Comparison of ENCODE assay signal across 14 cellular contexts in the genomic region with DNA sequence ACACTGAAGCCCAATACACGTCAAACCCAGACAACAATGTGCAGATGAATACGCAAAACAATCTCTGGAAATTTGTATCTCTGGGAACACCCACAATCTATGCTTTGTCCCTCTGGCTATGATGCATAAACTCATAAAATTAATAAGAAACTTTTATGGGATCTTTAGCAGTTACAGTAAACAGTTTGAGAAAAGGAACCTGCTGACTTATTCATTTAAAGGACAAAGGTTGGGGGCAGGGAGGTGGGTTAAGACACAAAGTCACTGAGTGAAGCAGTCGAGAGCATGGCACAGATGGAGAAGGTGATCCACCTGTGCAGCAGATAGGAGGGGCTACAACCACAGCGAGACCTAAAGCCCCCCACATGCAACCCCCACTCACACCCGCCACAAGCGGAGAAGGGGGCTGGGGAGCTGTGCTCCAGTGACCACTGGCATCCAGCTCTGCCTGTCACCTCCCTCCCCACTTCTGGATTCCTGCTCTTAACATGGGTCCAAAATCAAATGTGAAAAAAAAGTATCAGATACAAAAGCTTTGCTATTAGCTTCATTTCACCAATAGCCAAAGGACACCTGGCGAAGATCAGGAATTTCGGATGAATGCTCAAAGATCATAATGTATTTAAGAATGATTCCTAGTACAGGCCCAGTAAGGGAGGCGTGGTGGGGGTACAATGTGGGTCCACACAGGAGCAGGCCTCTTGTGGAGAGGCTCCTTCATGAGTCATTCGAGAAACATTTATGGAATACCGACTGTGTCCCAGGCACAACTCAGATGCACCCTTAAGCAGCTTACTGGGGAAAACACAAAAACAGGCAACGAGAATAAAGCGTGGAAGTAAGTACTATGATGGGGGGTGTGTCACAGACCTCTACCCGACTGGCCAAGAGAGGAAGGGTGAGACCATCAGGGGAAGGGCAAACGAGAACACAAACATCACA. TPM values are rescaled to one million over a fixed set of nuclear protein-coding genes. Genes with fewer than 3 reads are reported as not detected.
DNase-seq lines count a peak whose midpoint lies in the region; ATAC-seq, FAIRE-seq and TF ChIP-seq lines count a peak whose summit lies in the region.
"Had no signal": no experiment of that assay in that cellular context is flagged by ENCODE, and none has a peak within 500 bp of the region (broad histone marks: within the 10 kb centered on the region; RNA-seq: fewer than 3 reads in every experiment).

No MANE protein-coding gene starts in this region.

- intact Hi-C loops in Right ventricle myocardium superior (cut with DNase I) = no loop called here

- H3K4me3 Mint-ChIP-seq in WTC11 = no peak overlapping the region
- H3K4me3 Mint-ChIP-seq: activated CD8-positive, alpha-beta memory T cell treated with anti-CD3 and anti-CD28 coated beads, Interleukin-2, amount 10 ng/mL, durations not matched to agents 7 days and 5 days had no signal

- H3K27ac ChIP-seq in cardiac muscle cell = peak overlapping the region; percentile 77
- H3K27ac ChIP-seq in iPS-20b (ENCODE audit: low read length) = no peak overlapping the region
- H3K27ac ChIP-seq: adrenal gland, pancreas had no signal

- H3K27me3 ChIP-seq in cardiac muscle cell (no peaks in the 10 kb centered on the region), iPS-20b (ENCODE audit: insufficient read depth, low read length) (no peaks in the 10 kb centered on the region)
- H3K27me3 ChIP-seq: adrenal gland, pancreas had no signal

- H3K27ac Mint-ChIP-seq in WTC11 = peak overlapping the region; percentile 86
- H3K27ac Mint-ChIP-seq: activated CD8-positive, alpha-beta memory T cell treated with anti-CD3 and anti-CD28 coated beads, Interleukin-2, amount 10 ng/mL, durations not matched to agents 7 days and 5 days had no signal

- DNase-seq in cardiac muscle cell (ENCODE audit: low read depth in 1 of 2, low spot score in 1 of 2) (peak in 1 of 2 donors; percentile 49), Right ventricle myocardium superior (no peak), WTC11 (ENCODE audit: low spot score) (no peak), urothelium cell line (ENCODE audit: low spot score) (peak; percentile 75), inferior parietal cortex (ENCODE audit: extremely low spot score) (no peak), NCI-H128 (lab: John Stamatoyannopoulos, UW; ENCODE audit: unreplicated experiment) (no peak)
- DNase-seq: activated CD8-positive, alpha-beta memory T cell treated with anti-CD3 and anti-CD28 coated beads, Interleukin-2, amount 10 ng/mL, durations not matched to agents 7 days and 5 days; DND-41; KG1; pancreas had no signal

- H3K27me3 Mint-ChIP-seq in WTC11 (ENCODE audit: low read depth) = no peaks in the 10 kb centered on the region
- H3K27me3 Mint-ChIP-seq: activated CD8-positive, alpha-beta memory T cell treated with anti-CD3 and anti-CD28 coated beads, Interleukin-2, amount 10 ng/mL, durations not matched to agents 7 days and 5 days had no signal

- ATAC-seq in Right ventricle myocardium superior (ENCODE audit: poor library complexity) (no peak), WTC11 (peak; percentile 68), HG02588 (IDR thresholded peaks at IDR 0.05; ENCODE audit: unreplicated experiment) (no peak)
- ATAC-seq: activated CD8-positive, alpha-beta memory T cell treated with anti-CD3 and anti-CD28 coated beads, Interleukin-2, amount 10 ng/mL, durations not matched to agents 7 days and 5 days; left lobe of liver; pancreas had no signal

- no peaks in the 10 kb centered on the region for H3K9me3 ChIP-seq in cardiac muscle cell (ENCODE audit: low read depth)
- H3K9me3 ChIP-seq in iPS-20b (ENCODE audit: insufficient read depth, low read depth, low read length) = no peaks in the 10 kb centered on the region
- H3K9me3 ChIP-seq: adrenal gland, pancreas had no signal

- TF ChIP-seq CTCF in cardiac muscle cell (IDR thresholded peaks at IDR 0.05; ENCODE audit: low read depth, low read length) (no peak), WTC11 (IDR thresholded peaks at IDR 0.05) (no peak)

- peaks cover 6% of the 10 kb centered on the region for H3K9me3 Mint-ChIP-seq in WTC11

- H3K36me3 ChIP-seq in cardiac muscle cell (no peaks in the 10 kb centered on the region), iPS-20b (ENCODE audit: insufficient read depth, low read depth, low read length) (0 out of 2 replicates have a peak, but pooled peaks cover 5% of the 10 kb centered on the region)
- H3K36me3 ChIP-seq: adrenal gland, pancreas had no signal

- CTCF ChIA-PET in WTC11 (lab: Charles Lee) = interaction anchor here (0.6 to 1.3 kb wide), 2 partner anchors 9 to 14 kb away, joined by 3 read pairs; no protein-coding TSS in a partner anchor

- peak overlapping the region; percentile 22; the same call in 1 of the 2 replicates for H3K9ac ChIP-seq in iPS-20b (ENCODE audit: low read depth, low read length)

- no peak for FAIRE-seq in urothelium cell line (lab: Jason Lieb, UNC)
- FAIRE-seq: pancreas had no signal

- H3K4me3 ChIP-seq in cardiac muscle cell (no peak overlapping the region), iPS-20b (ENCODE audit: low read length) (peak overlapping the region; percentile 18; the same call in 1 of the 2 replicates)
- H3K4me3 ChIP-seq: adrenal gland, pancreas had no signal

- peaks cover 22% of the 10 kb centered on the region for H3K36me3 Mint-ChIP-seq in WTC11

- H3K4me1 Mint-ChIP-seq in WTC11 = peaks cover 60% of the 10 kb centered on the region

- H3K4me1 ChIP-seq in cardiac muscle cell (ENCODE audit: low read depth) = peaks cover 23% of the 10 kb centered on the region
- peaks cover 31% of the 10 kb centered on the region for H3K4me1 ChIP-seq in iPS-20b (ENCODE audit: insufficient read depth, low read length)
- H3K4me1 ChIP-seq: adrenal gland had no signal

- POLR2A ChIA-PET in WTC11 (lab: Charles Lee) = no interaction called here

TF ChIP-seq in WTC11, 78 proteins besides CTCF, POLR2A, EP300 and RAD21:
- TF ChIP-seq ZNF138 (CRISPR knock-in tag; conservative IDR thresholded peaks at IDR 0.05) (no peak), ZNF263 (CRISPR knock-in tag; IDR thresholded peaks at IDR 0.05; ENCODE audit: low read depth) (no peak)

RNA-seq across cellular contexts. Expression of a gene that starts 44.8 kb away (rescaled TPM):
- total RNA-seq in cardiac muscle cell (62.9 and 72.9 TPM in 2 replicates), Right ventricle myocardium superior (43.4 TPM), WTC11 (2021) (42.3 to 50.1 TPM (median 42.9 TPM) in 3 replicates)
- 85.4 and 101 TPM in 2 replicates for polyA plus RNA-seq in cardiac muscle cell
